In genomic region chr11:102451693-102452460, GRCh38 we compare ENCODE assay signal across 8 cellular contexts. TPM values are rescaled to one million over a fixed set of nuclear protein-coding genes. Genes with fewer than 3 reads are reported as not detected.
A peak's percentile ranks its signal among the peaks of the same experiment; 100 is the strongest.
DNase-seq lines count a peak whose midpoint lies in the region; ATAC-seq and TF ChIP-seq lines count a peak whose summit lies in the region.

No MANE protein-coding gene starts in this region.

- intact Hi-C loops in sciatic nerve (cut with DNase I): no loop called here

- DNase-seq in GM03348 (ENCODE audit: low spot score) (peak; percentile 80), H4 (ENCODE audit: low spot score) (peak; percentile 58), LNCaP clone FGC (ENCODE audit: low read depth) (no peak), SW480 (ENCODE audit: low spot score) (peak; percentile 78), amniotic epithelial cell (ENCODE audit: low read depth) (peak; percentile 51), hippocampal formation (lab: John Stamatoyannopoulos, UW) (peak; percentile 77 to 81), sciatic nerve (ENCODE audit: low spot score) (peak; percentile 74), amniotic stem cell (lab: John Stamatoyannopoulos, UW) (no peak)

- 0 out of 2 replicates have a peak, but pooled peaks have one; percentile 23 for TF ChIP-seq CTCF in LNCaP clone FGC (IDR thresholded peaks at IDR 0.05; ENCODE audit: control insufficient read depth, extremely low read depth, insufficient read depth)

- H3K4me3 ChIP-seq in LNCaP clone FGC (ENCODE audit: low read depth, low read length): peak overlapping the region; percentile 81

- peak; percentile 86 for ATAC-seq in sciatic nerve

RNA-seq across cellular contexts. Expression of gene TMEM123, which starts 0.7 kb away (rescaled TPM):
- 83.7 and 116 TPM in 2 replicates for total RNA-seq in H4 (2014; rRNA removed; shearing (Covaris generic))
- 191 TPM for total RNA-seq in sciatic nerve

Comparison
In these comparisons a context has a peak if more than half of its experiments do, and no peak if none do; other contexts are left out.
1. DNase-seq: peak in GM03348 (single experiment), H4 (single experiment), SW480 (single experiment), amniotic epithelial cell (single experiment), hippocampal formation (2 of 2) and sciatic nerve (single experiment); none in LNCaP clone FGC (single experiment) and amniotic stem cell (single experiment).